ENCODE assay signal across 8 cellular contexts in genomic region chr6:13991393-13991792, GRCh38.
"Had no signal": no experiment of that assay in that cellular context is flagged by ENCODE, and none has a peak within 500 bp of the region (broad histone marks: within the 10 kb centered on the region; RNA-seq: fewer than 3 reads in every experiment).

No MANE protein-coding gene starts in this region.

- H3K36me3 Mint-ChIP-seq: IgD-negative memory B cell had no signal

- H3K4me1 Mint-ChIP-seq: IgD-negative memory B cell had no signal

- FAIRE-seq: HepG2, HTR-8/SVneo had no signal

- H3K9me3 Mint-ChIP-seq: IgD-negative memory B cell had no signal

- H3K27ac ChIP-seq: HL-60, KMS-11 had no signal

- H3K4me3 Mint-ChIP-seq: IgD-negative memory B cell had no signal

- ATAC-seq: HepG2 had no signal

- H3K27ac Mint-ChIP-seq: IgD-negative memory B cell had no signal

- DNase-seq: IMR-90, KBM-7, KG1 had no signal

- H3K4me2 ChIP-seq: KMS-11 had no signal

- H3K9ac ChIP-seq: KMS-11 had no signal
